Comparison of ENCODE assay signal across 8 cellular contexts in genomic region chr15:40320931-40321371, GRCh38.
DNase-seq lines count a peak whose midpoint lies in the region; ATAC-seq lines count a peak whose summit lies in the region.

No MANE protein-coding gene starts in this region.

- H3K27me3 Mint-ChIP-seq in activated naive CD8-positive, alpha-beta T cell = no peaks in the 10 kb centered on the region

- H3K4me3 Mint-ChIP-seq in activated naive CD8-positive, alpha-beta T cell = peak overlapping the region; percentile 17

- ATAC-seq in GM21723 (IDR thresholded peaks at IDR 0.05; ENCODE audit: unreplicated experiment) (no peak), HG03025 (IDR thresholded peaks at IDR 0.05; ENCODE audit: low FRiP score, unreplicated experiment) (no peak)

- H3K36me3 Mint-ChIP-seq in activated naive CD8-positive, alpha-beta T cell = peaks cover 2% of the 10 kb centered on the region

- in situ Hi-C loops in KBM-7 (cut with MboI; ENCODE audit: low pct_unique_long_range_greater_than_20kb, low sequenced_read_pairs) = no loop called here

- DNase-seq in EH (ENCODE audit: low read depth) (peak; percentile 74), KBM-7 (peak; percentile 72), RKO (ENCODE audit: low spot score) (peak; percentile 82), head of caudate nucleus (peak in 38 of 42 donors; percentile 8 to 91 (median 76)), putamen (ENCODE audit: low spot score) (peak; percentile 74)

- intact Hi-C loops in head of caudate nucleus (cut with DNase I) = no loop called here

- peaks cover 24% of the 10 kb centered on the region for H3K4me1 Mint-ChIP-seq in activated naive CD8-positive, alpha-beta T cell (ENCODE audit: low read depth)

- H3K9me3 Mint-ChIP-seq in activated naive CD8-positive, alpha-beta T cell (ENCODE audit: low read depth) = no peaks in the 10 kb centered on the region

- H3K27ac Mint-ChIP-seq in activated naive CD8-positive, alpha-beta T cell = no peak overlapping the region
